Comparison of ENCODE assay signal across 23 cellular contexts in the genomic region with DNA sequence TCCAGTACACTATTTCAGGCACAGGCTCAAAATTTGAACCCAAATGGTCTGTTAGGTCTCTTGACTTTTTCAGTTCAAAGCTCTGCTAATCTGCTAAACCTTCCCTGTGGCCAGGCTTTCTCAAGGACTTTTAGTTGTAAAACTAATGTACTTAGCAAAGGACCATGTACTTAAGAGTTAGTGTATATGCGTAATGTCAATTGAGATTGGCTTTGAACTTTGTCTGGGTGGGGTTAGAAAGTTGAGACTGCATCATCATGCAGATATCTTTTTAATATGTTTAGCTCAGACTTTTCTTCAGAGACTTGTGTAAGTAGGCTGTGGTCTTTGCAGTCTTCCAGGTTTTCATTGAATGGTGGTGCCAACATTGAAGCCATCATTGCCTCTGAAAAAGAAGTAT.
"Had no signal": no experiment of that assay in that cellular context is flagged by ENCODE, and none has a peak within 500 bp of the region (broad histone marks: within the 10 kb centered on the region; RNA-seq: fewer than 3 reads in every experiment).

No MANE protein-coding gene starts in this region.

- H3K4me3 ChIP-seq: heart right ventricle, left lung, lung, ovary, right atrium auricular region, right lobe of liver, suprapubic skin, thoracic aorta, tibial artery, upper lobe of right lung had no signal

- H3K4me1 ChIP-seq: heart right ventricle, left lung, right lobe of liver, suprapubic skin, tibial artery, upper lobe of right lung had no signal

- ATAC-seq: heart right ventricle; left cardiac atrium; left lung; naive thymus-derived CD4-positive, alpha-beta T cell; natural killer cell treated with Interleukin-12 subunit alpha and Interleukin-12 subunit beta and Interleukin-15 and Interleukin-18, amount 100 ng/mL, for 72 hours; right lobe of liver; stimulated activated effector memory CD8-positive, alpha-beta T cell treated with anti-CD3 and anti-CD28 coated beads, Interleukin-12 subunit alpha, Interleukin-12 subunit beta, amount 100 ng/mL, for 72 hours; upper lobe of right lung had no signal

- H3K36me3 ChIP-seq: ovary had no signal

- DNase-seq: heart right ventricle; hippocampal formation; kidney glomerular epithelial cell; left cardiac atrium; left lung; mesendoderm; naive thymus-derived CD4-positive, alpha-beta T cell; ovary; right lobe of liver; stimulated activated CD4-positive, alpha-beta T cell treated with anti-CD3 and anti-CD28 coated beads, Interleukin-12 subunit alpha, Interleukin-12 subunit beta, amount 100 ng/mL, for 4 hours; stimulated activated CD4-positive, alpha-beta T cell treated with anti-CD3 and anti-CD28 coated beads, Interleukin-15, amount 100 ng/mL, for 24 hours; stimulated activated CD4-positive, alpha-beta T cell treated with anti-CD3 and anti-CD28 coated beads, Interleukin-4, amount 100 ng/mL, for 24 hours; stimulated activated naive CD4-positive, alpha-beta T cell; tibial artery; trophoblast cell; upper lobe of right lung had no signal

- H3K27ac ChIP-seq: heart right ventricle, left lung, ovary, right atrium auricular region, right lobe of liver, suprapubic skin, thoracic aorta, tibial artery, upper lobe of right lung had no signal

- FAIRE-seq: keratinocyte had no signal

- H3K9me3 ChIP-seq: heart right ventricle, left lung, ovary, right atrium auricular region, right lobe of liver, suprapubic skin, thoracic aorta, tibial artery, upper lobe of right lung had no signal

- H3K27me3 ChIP-seq: heart right ventricle, left lung, ovary, right atrium auricular region, right lobe of liver, suprapubic skin, tibial artery, upper lobe of right lung had no signal
